ENCODE assay signal across 9 cellular contexts in genomic region chr11:210122-210802, GRCh38. TPM values are rescaled to one million over a fixed set of nuclear protein-coding genes. Genes with fewer than 3 reads are reported as not detected.
DNase-seq lines count a peak whose midpoint lies in the region; ATAC-seq and TF ChIP-seq lines count a peak whose summit lies in the region.
"Had no signal": no experiment of that assay in that cellular context is flagged by ENCODE, and none has a peak within 500 bp of the region (broad histone marks: within the 10 kb centered on the region; RNA-seq: fewer than 3 reads in every experiment).

No MANE protein-coding gene starts in this region.

- H3K4me3 ChIP-seq in gastroesophageal sphincter (peak overlapping the region in 1 of 2 donors; percentile 99), stomach (peak overlapping the region in 3 of 4 donors; percentile 90 to 100 (median 95))

- no peak for DNase-seq in T-helper 2 cell treated with Interferon-gamma antibody and Interleukin-4, amounts not matched to agents 5 μg/mL and 100 μg/mL, for 36 hours (ENCODE audit: low spot score)
- DNase-seq in T-helper 2 cell (no peak), activated B cell treated with CpG ODN at 0.5 μM for 24 hours (no peak), stomach (peak; percentile 18), NCI-H1436 treated with DMSO at 0.1 percent for 48 hours (lab: John Stamatoyannopoulos, UW) (no peak)
- DNase-seq in stimulated activated CD4-positive, alpha-beta T cell treated with anti-CD3 and anti-CD28 coated beads, Interleukin-2, amount 100 ng/mL, for 24 hours: no peak
- DNase-seq: Kasumi-1 had no signal

- peaks cover 3 to 43% (median 31%) of the 10 kb centered on the region in 3 donors for H3K4me1 ChIP-seq in gastroesophageal sphincter
- peaks cover 30 to 47% (median 39%) of the 10 kb centered on the region in 4 donors for H3K4me1 ChIP-seq in stomach

- WGBS in gastroesophageal sphincter (ENCODE audit: low coverage in 1 of 2), 2 donors: 93% methylated on average over 3 of the region's 9 CpGs; no CpG with 5 or more reads in 1 of the 2 donors
- WGBS in stomach, 5 donors: 84 to 93% (median 87%) methylated on average over 9 of the region's 9 CpGs; no CpG with 5 or more reads in 1 of the 5 donors

- ATAC-seq in activated B cell treated with CpG ODN at 0.5 μM for 24 hours (ENCODE audit: low read depth) (no peak), gastroesophageal sphincter (no peak), HG02885 (IDR thresholded peaks at IDR 0.05; ENCODE audit: poor library complexity, unreplicated experiment) (no peak)

- no peaks in the 10 kb centered on the region for H3K9me3 Mint-ChIP-seq in T-helper 2 cell treated with Interferon-gamma antibody and Interleukin-4, amounts not matched to agents 5 μg/mL and 100 μg/mL, for 36 hours
- no peaks in the 10 kb centered on the region for H3K9me3 Mint-ChIP-seq in activated B cell treated with CpG ODN at 0.5 μM for 24 hours

- TF ChIP-seq EP300 in gastroesophageal sphincter (IDR thresholded peaks at IDR 0.05) (no peak), stomach (IDR thresholded peaks at IDR 0.05) (no peak)

- peaks cover 14% of the 10 kb centered on the region for H3K4me1 Mint-ChIP-seq in T-helper 2 cell treated with Interferon-gamma antibody and Interleukin-4, amounts not matched to agents 5 μg/mL and 100 μg/mL, for 36 hours (ENCODE audit: low read depth)
- peaks cover 32% of the 10 kb centered on the region for H3K4me1 Mint-ChIP-seq in activated B cell treated with CpG ODN at 0.5 μM for 24 hours

- H3K9me3 ChIP-seq in gastroesophageal sphincter (no peaks in the 10 kb centered on the region), stomach (no peaks in the 10 kb centered on the region)

- peak overlapping the region; percentile 67 for H3K27ac Mint-ChIP-seq in T-helper 2 cell treated with Interferon-gamma antibody and Interleukin-4, amounts not matched to agents 5 μg/mL and 100 μg/mL, for 36 hours
- no peak overlapping the region for H3K27ac Mint-ChIP-seq in activated B cell treated with CpG ODN at 0.5 μM for 24 hours

- no peak for TF ChIP-seq CTCF in activated B cell treated with CpG ODN at 0.5 μM for 24 hours (IDR thresholded peaks at IDR 0.05)
- TF ChIP-seq CTCF in gastroesophageal sphincter (IDR thresholded peaks at IDR 0.05): no peak
- no peak for TF ChIP-seq CTCF in stomach (IDR thresholded peaks at IDR 0.05)

- H3K27me3 ChIP-seq in gastroesophageal sphincter: no peaks in the 10 kb centered on the region
- no peaks in the 10 kb centered on the region for H3K27me3 ChIP-seq in stomach

- peaks cover 0 to 65% of the 10 kb centered on the region in 2 donors for H3K36me3 ChIP-seq in gastroesophageal sphincter
- H3K36me3 ChIP-seq in stomach: peaks cover 54 to 64% (median 62%) of the 10 kb centered on the region in 4 donors

- POLR2A ChIA-PET in activated B cell treated with CpG ODN at 0.5 μM for 24 hours (lab: Charles Lee): interaction anchor here (0.9 kb wide), 1 partner anchor 27 kb away, joined by 5 read pairs; the partner anchor contains the start of gene PSMD13

- no peak for TF ChIP-seq POLR2A in gastroesophageal sphincter (IDR thresholded peaks at IDR 0.05)
- TF ChIP-seq POLR2A in stomach (IDR thresholded peaks at IDR 0.05): no peak

- CTCF ChIA-PET in activated B cell treated with CpG ODN at 0.5 μM for 24 hours (lab: Charles Lee): no interaction called here

- peak overlapping the region; percentile 93 for H3K4me3 Mint-ChIP-seq in T-helper 2 cell treated with Interferon-gamma antibody and Interleukin-4, amounts not matched to agents 5 μg/mL and 100 μg/mL, for 36 hours
- H3K4me3 Mint-ChIP-seq in activated B cell treated with CpG ODN at 0.5 μM for 24 hours: peak overlapping the region; percentile 56

- intact Hi-C loops in activated B cell treated with CpG ODN at 0.5 μM for 24 hours (cut with micrococcal nuclease) (no loop called here), stomach (cut with DNase I; ENCODE audit: low total_unique reads) (no loop called here)

- H3K27ac ChIP-seq in gastroesophageal sphincter (peak overlapping the region in 3 of 4 donors; percentile 95 to 100 (median 97)), stomach (peak overlapping the region in 3 of 5 donors; percentile 3 to 99 (median 99))

- H3K36me3 Mint-ChIP-seq in T-helper 2 cell treated with Interferon-gamma antibody and Interleukin-4, amounts not matched to agents 5 μg/mL and 100 μg/mL, for 36 hours (ENCODE audit: low read depth): peaks cover 45% of the 10 kb centered on the region
- peaks cover 75% of the 10 kb centered on the region for H3K36me3 Mint-ChIP-seq in activated B cell treated with CpG ODN at 0.5 μM for 24 hours (ENCODE audit: low read depth)

- H3K27me3 Mint-ChIP-seq in T-helper 2 cell treated with Interferon-gamma antibody and Interleukin-4, amounts not matched to agents 5 μg/mL and 100 μg/mL, for 36 hours (ENCODE audit: low read depth): no peaks in the 10 kb centered on the region
- no peaks in the 10 kb centered on the region for H3K27me3 Mint-ChIP-seq in activated B cell treated with CpG ODN at 0.5 μM for 24 hours

RNA-seq across cellular contexts. Expression of gene RIC8A, which starts 2.8 kb away (rescaled TPM):
- total RNA-seq in activated B cell treated with CpG ODN at 0.5 μM for 24 hours (108 and 114 TPM in 2 replicates), gastroesophageal sphincter (100 to 1,000 TPM in 3 of 4 donors, 10 to 100 TPM in 1; 78.2 to 169 (median 135) TPM), stomach (100 to 1,000 TPM in 2 of 5 donors, 10 to 100 TPM in 3; 45.2 to 262 (median 72.3) TPM)
- polyA plus RNA-seq in stomach: 10 to 100 TPM; 39.2 to 60.8 (median 53.5) TPM

RNA-seq across cellular contexts. Expression of gene BET1L, which starts 3.1 kb away (rescaled TPM):
- total RNA-seq in activated B cell treated with CpG ODN at 0.5 μM for 24 hours: 44.2 and 47.0 TPM in 2 replicates
- 10 to 100 TPM; 25.3 to 39.4 (median 27.6) TPM for total RNA-seq in gastroesophageal sphincter
- 10 to 100 TPM in 4 of 5 donors, 1 to 10 TPM in 1; 7.0 to 36.5 (median 25.0) TPM for total RNA-seq in stomach
- 10 to 100 TPM; 21.8 to 38.3 (median 28.1) TPM for polyA plus RNA-seq in stomach

RNA-seq across cellular contexts. Expression of gene SCGB1C1, which starts 17.4 kb away (rescaled TPM):
- total RNA-seq in activated B cell treated with CpG ODN at 0.5 μM for 24 hours (not detected in 2 replicates), gastroesophageal sphincter (not detected), stomach (not detected)
- not detected for polyA plus RNA-seq in stomach

RNA-seq across cellular contexts. Expression of gene SIRT3, which starts 25.9 kb away (rescaled TPM):
- total RNA-seq in activated B cell treated with CpG ODN at 0.5 μM for 24 hours (21.8 and 23.0 TPM in 2 replicates), gastroesophageal sphincter (10 to 100 TPM; 12.7 to 24.1 (median 17.3) TPM), stomach (10 to 100 TPM in 2 of 5 donors, 1 to 10 TPM in 3; 5.4 to 63.7 (median 7.3) TPM)
- 10 to 100 TPM; 10.8 to 19.2 (median 13.8) TPM for polyA plus RNA-seq in stomach

RNA-seq across cellular contexts. Expression of gene PSMD13, which starts 26.5 kb away (rescaled TPM):
- total RNA-seq in activated B cell treated with CpG ODN at 0.5 μM for 24 hours (147 and 149 TPM in 2 replicates), gastroesophageal sphincter (100 to 1,000 TPM in 1 of 4 donors, 10 to 100 TPM in 3; 85.8 to 114 (median 93.5) TPM), stomach (100 to 1,000 TPM in 2 of 5 donors, 10 to 100 TPM in 3; 36.2 to 132 (median 64.9) TPM)
- 100 to 1,000 TPM; 116 to 126 (median 123) TPM for polyA plus RNA-seq in stomach
